In the genomic region with DNA sequence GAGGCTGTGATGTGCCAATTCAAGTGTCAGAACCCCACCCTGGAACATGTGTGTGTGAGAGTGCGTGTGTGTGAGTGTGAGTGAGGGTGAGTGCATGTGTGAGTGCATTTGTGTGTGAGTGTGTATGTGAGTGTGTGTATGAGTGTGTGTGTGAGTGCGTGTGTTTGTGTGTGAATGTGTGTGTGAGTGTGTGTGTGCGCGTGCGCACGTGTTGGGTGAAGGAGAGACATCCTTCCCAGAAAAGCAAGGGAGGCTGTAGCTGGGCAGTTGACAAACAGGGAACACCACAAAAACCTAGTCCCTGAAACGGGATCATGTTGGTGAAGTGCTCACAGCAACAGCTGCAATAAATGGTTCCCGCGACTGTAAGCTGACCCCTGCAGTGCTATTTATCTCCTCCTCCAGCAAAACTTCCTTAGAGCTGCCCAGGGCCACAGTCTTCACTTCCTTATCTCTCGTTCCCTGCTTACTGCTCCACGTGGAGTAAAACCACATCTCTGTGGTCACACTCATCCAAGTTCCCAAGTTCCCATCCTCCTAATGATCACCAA, we compare ENCODE assay signal across 1 cellular context.
TF ChIP-seq lines count a peak whose summit lies in the region.

No MANE protein-coding gene starts in this region.

TF ChIP-seq in GM12878, 131 proteins besides CTCF, POLR2A, EP300 and RAD21:
- TF ChIP-seq CBFB (IDR thresholded peaks at IDR 0.05; ENCODE audit: low read depth), result no peak
- TF ChIP-seq CEBPZ (IDR thresholded peaks at IDR 0.05; ENCODE audit: low read depth, low read length), result no peak
- no peak for TF ChIP-seq ZNF217 (IDR thresholded peaks at IDR 0.05)
- TF ChIP-seq YY1 (IDR thresholded peaks at IDR 0.05; ENCODE audit: low read depth, low read length), result no peak
- TF ChIP-seq REST (IDR thresholded peaks at IDR 0.05; ENCODE audit: low read depth, low read length), result no peak
- no peak for TF ChIP-seq STAT1 (conservative IDR thresholded peaks at IDR 0.05)
- TF ChIP-seq, protein P1, sequence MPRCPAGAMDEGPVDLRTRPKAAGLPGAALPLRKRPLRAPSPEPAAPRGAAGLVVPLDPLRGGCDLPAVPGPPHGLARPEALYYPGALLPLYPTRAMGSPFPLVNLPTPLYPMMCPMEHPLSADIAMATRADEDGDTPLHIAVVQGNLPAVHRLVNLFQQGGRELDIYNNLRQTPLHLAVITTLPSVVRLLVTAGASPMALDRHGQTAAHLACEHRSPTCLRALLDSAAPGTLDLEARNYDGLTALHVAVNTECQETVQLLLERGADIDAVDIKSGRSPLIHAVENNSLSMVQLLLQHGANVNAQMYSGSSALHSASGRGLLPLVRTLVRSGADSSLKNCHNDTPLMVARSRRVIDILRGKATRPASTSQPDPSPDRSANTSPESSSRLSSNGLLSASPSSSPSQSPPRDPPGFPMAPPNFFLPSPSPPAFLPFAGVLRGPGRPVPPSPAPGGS (IDR thresholded peaks at IDR 0.05; ENCODE audit: borderline replicate concordance, insufficient read depth, low read depth, low read length, poor library complexity, severe bottlenecking), result peak; percentile 67
